ENCODE assay signal across 1 cellular context in the genomic region with DNA sequence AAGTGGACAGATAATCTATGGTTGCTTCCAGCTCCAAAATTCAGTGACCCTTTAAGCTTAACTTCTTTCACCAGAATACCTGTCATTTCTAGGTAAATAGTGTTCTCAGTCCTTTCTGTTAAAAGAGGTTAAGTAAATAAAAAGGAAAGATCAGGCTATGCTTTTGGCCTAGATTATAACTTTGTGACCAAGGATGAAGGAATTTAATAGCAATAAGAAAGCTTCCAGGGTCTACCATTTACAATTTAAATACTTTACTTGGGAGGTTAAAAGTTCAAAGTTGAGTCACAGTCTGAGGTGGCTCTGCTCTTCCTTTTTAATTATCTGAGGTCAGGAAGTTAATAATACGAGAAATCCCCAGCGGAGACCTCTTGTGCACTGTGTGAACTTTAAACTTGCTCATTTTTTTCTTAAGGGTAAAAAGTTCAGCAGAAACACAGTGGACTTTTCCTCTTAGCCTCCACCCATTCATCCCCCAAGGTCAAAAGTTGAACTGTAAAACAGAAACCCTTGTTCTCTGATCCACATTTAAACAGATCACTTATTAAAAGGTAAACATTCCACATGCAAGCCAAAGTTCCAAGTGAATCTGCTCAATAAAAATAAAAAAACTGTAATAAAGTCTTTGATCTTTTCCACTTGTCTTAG.
TF ChIP-seq lines count a peak whose summit lies in the region.

No MANE protein-coding gene starts in this region.

TF ChIP-seq in HepG2, 621 proteins besides CTCF, POLR2A, EP300 and RAD21 (continued from another document and continues in another):
- TF ChIP-seq E2F2 (CRISPR knock-in tag; IDR thresholded peaks at IDR 0.05; ENCODE audit: borderline replicate concordance): no peak
- peak; percentile 94 for TF ChIP-seq ASH2L (IDR thresholded peaks at IDR 0.05; ENCODE audit: insufficient read length, low read depth, low read length)
- peak; percentile 62; the same call in 1 of the 2 replicates for TF ChIP-seq HMG20A (CRISPR knock-in tag; IDR thresholded peaks at IDR 0.05; ENCODE audit: borderline replicate concordance)
- TF ChIP-seq KAT7 (CRISPR knock-in tag; IDR thresholded peaks at IDR 0.05; ENCODE audit: borderline replicate concordance): no peak
- TF ChIP-seq FOSL2 (CRISPR knock-in tag; IDR thresholded peaks at IDR 0.05): peak; percentile 73
- TF ChIP-seq, protein P1, sequence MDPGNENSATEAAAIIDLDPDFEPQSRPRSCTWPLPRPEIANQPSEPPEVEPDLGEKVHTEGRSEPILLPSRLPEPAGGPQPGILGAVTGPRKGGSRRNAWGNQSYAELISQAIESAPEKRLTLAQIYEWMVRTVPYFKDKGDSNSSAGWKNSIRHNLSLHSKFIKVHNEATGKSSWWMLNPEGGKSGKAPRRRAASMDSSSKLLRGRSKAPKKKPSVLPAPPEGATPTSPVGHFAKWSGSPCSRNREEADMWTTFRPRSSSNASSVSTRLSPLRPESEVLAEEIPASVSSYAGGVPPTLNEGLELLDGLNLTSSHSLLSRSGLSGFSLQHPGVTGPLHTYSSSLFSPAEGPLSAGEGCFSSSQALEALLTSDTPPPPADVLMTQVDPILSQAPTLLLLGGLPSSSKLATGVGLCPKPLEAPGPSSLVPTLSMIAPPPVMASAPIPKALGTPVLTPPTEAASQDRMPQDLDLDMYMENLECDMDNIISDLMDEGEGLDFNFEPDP (CRISPR knock-in tag; conservative IDR thresholded peaks at IDR 0.05): no peak
- no peak for TF ChIP-seq ZFP82 (CRISPR knock-in tag; IDR thresholded peaks at IDR 0.05; ENCODE audit: borderline replicate concordance)
- no peak for TF ChIP-seq CEBPZ (IDR thresholded peaks at IDR 0.05; ENCODE audit: low read length)
- TF ChIP-seq NFKB2 (CRISPR knock-in tag; IDR thresholded peaks at IDR 0.05; ENCODE audit: borderline replicate concordance): no peak
- TF ChIP-seq RNF2 (conservative IDR thresholded peaks at IDR 0.05; ENCODE audit: low read depth): no peak
- no peak for TF ChIP-seq GRHL1 (CRISPR knock-in tag; conservative IDR thresholded peaks at IDR 0.05)
- TF ChIP-seq KDM5B (CRISPR knock-in tag; IDR thresholded peaks at IDR 0.05; ENCODE audit: borderline replicate concordance): no peak
- no peak for TF ChIP-seq ZNF672 (CRISPR knock-in tag; IDR thresholded peaks at IDR 0.05)
- 0 out of 4 replicates have a peak, but pooled peaks of 1 of the 2 experiments have one; percentile 47 for TF ChIP-seq REST (IDR thresholded peaks at IDR 0.05; ENCODE audit: borderline replicate concordance in 1 of 2, low read depth in 1 of 2, low read length in 2 of 2)
- no peak for TF ChIP-seq DNMT3B (CRISPR knock-in tag; conservative IDR thresholded peaks at IDR 0.05)
- TF ChIP-seq RCOR2 (CRISPR knock-in tag; IDR thresholded peaks at IDR 0.05): peak; percentile 67
- TF ChIP-seq FOXP1 (IDR thresholded peaks at IDR 0.05): no peak
- TF ChIP-seq FOXP1 (CRISPR knock-in tag; IDR thresholded peaks at IDR 0.05): peak; percentile 73
- TF ChIP-seq ZNF569 (CRISPR knock-in tag; IDR thresholded peaks at IDR 0.05; ENCODE audit: borderline replicate concordance): no peak
- TF ChIP-seq POLR2AphosphoS5 (IDR thresholded peaks at IDR 0.05; ENCODE audit: low read depth, low read length): no peak
- no peak for TF ChIP-seq ZNF691 (CRISPR knock-in tag; IDR thresholded peaks at IDR 0.05; ENCODE audit: borderline replicate concordance, low read depth)
- TF ChIP-seq CBX5 (CRISPR knock-in tag; IDR thresholded peaks at IDR 0.05; ENCODE audit: borderline replicate concordance): no peak
- no peak for TF ChIP-seq CHD2 (IDR thresholded peaks at IDR 0.05; ENCODE audit: low read depth, low read length)
- TF ChIP-seq ONECUT2 (CRISPR knock-in tag; IDR thresholded peaks at IDR 0.05): no peak
- peak; percentile 55; the same call in 1 of the 2 replicates for TF ChIP-seq EHMT2 (IDR thresholded peaks at IDR 0.05; ENCODE audit: borderline replicate concordance, low read depth, low read length)
- no peak for TF ChIP-seq ZZZ3 (CRISPR knock-in tag; IDR thresholded peaks at IDR 0.05; ENCODE audit: borderline replicate concordance)
- TF ChIP-seq ZNF543 (CRISPR knock-in tag; IDR thresholded peaks at IDR 0.05): no peak
- TF ChIP-seq PHF8 (CRISPR knock-in tag; IDR thresholded peaks at IDR 0.05): no peak
- no peak for TF ChIP-seq ZNF275 (CRISPR knock-in tag; IDR thresholded peaks at IDR 0.05; ENCODE audit: borderline replicate concordance)
- no peak for TF ChIP-seq SMAD3 (CRISPR knock-in tag; IDR thresholded peaks at IDR 0.05)
- no peak for TF ChIP-seq ZNF205 (CRISPR knock-in tag; IDR thresholded peaks at IDR 0.05)
- TF ChIP-seq ZBTB20 (CRISPR knock-in tag; IDR thresholded peaks at IDR 0.05; ENCODE audit: borderline replicate concordance, low read depth): peak; percentile 38; the same call in 1 of the 2 replicates
- no peak for TF ChIP-seq ZMAT5 (CRISPR knock-in tag; IDR thresholded peaks at IDR 0.05; ENCODE audit: borderline replicate concordance, low read depth)
- TF ChIP-seq RXRA (CRISPR knock-in tag; IDR thresholded peaks at IDR 0.05): peak; percentile 89; the same call in 1 of the 2 replicates
- TF ChIP-seq ZNF788 (CRISPR knock-in tag; IDR thresholded peaks at IDR 0.05; ENCODE audit: borderline replicate concordance): no peak
- TF ChIP-seq ZNF431 (CRISPR knock-in tag; IDR thresholded peaks at IDR 0.05; ENCODE audit: borderline replicate concordance, low read depth): no peak
- TF ChIP-seq PCBP2 (optimal IDR thresholded peaks at IDR 0.05; ENCODE audit: low read depth, low read length, poor library complexity, severe bottlenecking): no peak
- TF ChIP-seq BCL6 (CRISPR knock-in tag; IDR thresholded peaks at IDR 0.05): peak; percentile 85
- TF ChIP-seq, protein P2, sequence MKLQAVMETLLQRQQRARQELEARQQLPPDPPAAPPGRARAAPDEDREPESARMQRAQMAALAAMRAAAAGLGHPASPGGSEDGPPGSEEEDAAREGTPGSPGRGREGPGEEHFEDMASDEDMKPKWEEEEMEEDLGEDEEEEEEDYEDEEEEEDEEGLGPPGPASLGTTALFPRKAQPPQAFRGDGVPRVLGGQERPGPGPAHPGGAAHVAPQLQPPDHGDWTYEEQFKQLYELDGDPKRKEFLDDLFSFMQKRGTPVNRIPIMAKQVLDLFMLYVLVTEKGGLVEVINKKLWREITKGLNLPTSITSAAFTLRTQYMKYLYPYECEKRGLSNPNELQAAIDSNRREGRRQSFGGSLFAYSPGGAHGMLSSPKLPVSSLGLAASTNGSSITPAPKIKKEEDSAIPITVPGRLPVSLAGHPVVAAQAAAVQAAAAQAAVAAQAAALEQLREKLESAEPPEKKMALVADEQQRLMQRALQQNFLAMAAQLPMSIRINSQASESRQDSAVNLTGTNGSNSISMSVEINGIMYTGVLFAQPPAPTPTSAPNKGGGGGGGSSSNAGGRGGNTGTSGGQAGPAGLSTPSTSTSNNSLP (IDR thresholded peaks at IDR 0.05; ENCODE audit: low read depth, low read length): peak; percentile 75
- no peak for TF ChIP-seq ZSCAN25 (CRISPR knock-in tag; IDR thresholded peaks at IDR 0.05)
- no peak for TF ChIP-seq ZNF256 (CRISPR knock-in tag; conservative IDR thresholded peaks at IDR 0.05)
- TF ChIP-seq KAT8 (CRISPR knock-in tag; IDR thresholded peaks at IDR 0.05): no peak
- peak; percentile 49; the same call in 1 of the 2 replicates for TF ChIP-seq TARDBP (CRISPR knock-in tag; IDR thresholded peaks at IDR 0.05)
- no peak for TF ChIP-seq CENPX (CRISPR knock-in tag; IDR thresholded peaks at IDR 0.05)
- peak; percentile 30; the same call in 1 of the 2 replicates for TF ChIP-seq ATF1 (CRISPR knock-in tag; IDR thresholded peaks at IDR 0.05)
